Comparison of ENCODE assay signal across 9 cellular contexts in the genomic region with DNA sequence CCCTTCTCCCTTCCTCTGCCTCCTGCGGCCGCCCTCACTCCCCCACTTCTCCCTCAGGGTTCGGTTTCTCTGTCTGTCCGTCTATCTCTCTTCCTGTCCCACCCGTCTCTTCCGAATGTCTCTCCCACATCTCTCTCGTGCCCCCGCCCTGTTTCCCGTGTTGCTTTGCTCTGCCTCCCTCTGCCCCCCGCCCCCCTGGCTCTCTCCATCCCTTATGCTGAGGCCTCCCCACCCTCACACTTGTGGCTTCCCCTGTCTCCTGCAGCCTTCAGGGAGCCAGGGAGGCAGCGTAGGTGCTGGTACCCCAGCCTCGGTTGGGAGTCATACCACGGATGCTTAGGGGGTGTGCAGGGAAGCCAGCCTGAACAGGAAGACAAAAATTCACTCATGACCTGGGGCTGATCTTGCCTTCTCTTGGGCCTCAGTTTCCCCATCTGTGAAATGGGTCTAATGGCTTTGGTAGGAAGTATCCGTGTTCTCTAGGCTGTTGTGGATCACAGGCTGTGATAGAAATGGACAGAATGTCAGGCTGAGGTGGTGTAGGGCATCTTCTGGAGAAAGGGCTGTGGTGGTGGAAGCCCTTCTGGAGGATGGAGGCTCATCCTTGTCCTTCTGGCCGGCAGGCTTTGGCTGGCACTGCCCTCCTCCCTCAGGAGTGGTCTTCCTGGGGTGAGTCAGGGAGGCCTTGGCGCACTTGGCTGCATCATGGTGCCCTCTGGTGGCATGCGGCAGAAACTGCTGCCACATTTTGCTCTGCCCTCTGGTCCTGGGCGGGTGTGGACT. TPM values are rescaled to one million over a fixed set of nuclear protein-coding genes. Genes with fewer than 3 reads are reported as not detected.
DNase-seq lines count a peak whose midpoint lies in the region; ATAC-seq and TF ChIP-seq lines count a peak whose summit lies in the region.
"Had no signal": no experiment of that assay in that cellular context is flagged by ENCODE, and none has a peak within 500 bp of the region (broad histone marks: within the 10 kb centered on the region; RNA-seq: fewer than 3 reads in every experiment).

No MANE protein-coding gene starts in this region.

- no peak overlapping the region for H3K4me3 Mint-ChIP-seq in activated naive CD8-positive, alpha-beta T cell treated with anti-CD3 and anti-CD28 coated beads, Interleukin-2, amount 10 ng/mL, durations not matched to agents 7 days and 5 days
- H3K4me3 Mint-ChIP-seq: dendritic cell treated with granulocyte-macrophage colony-stimulating factor and Interleukin-4, amounts not matched to agents 40 ng/mL and 50 ng/mL, for 4 days had no signal

- H3K79me2 ChIP-seq in MM.1S (ENCODE audit: low read length): no peaks in the 10 kb centered on the region

- H4K20me1 ChIP-seq in MM.1S (ENCODE audit: insufficient read depth, low read length): no peaks in the 10 kb centered on the region

- no peak overlapping the region for H3K4me2 ChIP-seq in MM.1S (ENCODE audit: low read depth, low read length)

- H3K27ac ChIP-seq in MM.1S (ENCODE audit: low read length): no peak overlapping the region

- H3K9me3 ChIP-seq in MM.1S (replicated peaks; ENCODE audit: insufficient read depth, low read length): no peaks in the 10 kb centered on the region

- POLR2A ChIA-PET in activated naive CD8-positive, alpha-beta T cell treated with anti-CD3 and anti-CD28 coated beads, Interleukin-2, amount 10 ng/mL, durations not matched to agents 7 days and 5 days (lab: Charles Lee): no interaction called here

- ATAC-seq in activated naive CD8-positive, alpha-beta T cell treated with anti-CD3 and anti-CD28 coated beads, Interleukin-2, amount 10 ng/mL, durations not matched to agents 7 days and 5 days (ENCODE audit: low read depth): peak; percentile 39
- no peak for ATAC-seq in GM21737 (IDR thresholded peaks at IDR 0.05; ENCODE audit: unreplicated experiment)
- ATAC-seq in GM21825 (IDR thresholded peaks at IDR 0.05; ENCODE audit: unreplicated experiment): no peak

- intact Hi-C loops in cardiac septum (cut with DNase I): loop anchor here (1.0 to 2.0 kb wide), 3 partner anchors 92 to 148 kb away; no protein-coding TSS in a partner anchor

- no peak overlapping the region for H2AFZ ChIP-seq in MM.1S (ENCODE audit: low read length)

- H3K9me3 Mint-ChIP-seq in activated naive CD8-positive, alpha-beta T cell treated with anti-CD3 and anti-CD28 coated beads, Interleukin-2, amount 10 ng/mL, durations not matched to agents 7 days and 5 days: no peaks in the 10 kb centered on the region
- H3K9me3 Mint-ChIP-seq: dendritic cell treated with granulocyte-macrophage colony-stimulating factor and Interleukin-4, amounts not matched to agents 40 ng/mL and 50 ng/mL, for 4 days had no signal

- peaks cover 2% of the 10 kb centered on the region for H3K27me3 Mint-ChIP-seq in activated naive CD8-positive, alpha-beta T cell treated with anti-CD3 and anti-CD28 coated beads, Interleukin-2, amount 10 ng/mL, durations not matched to agents 7 days and 5 days

- DNase-seq in EH (ENCODE audit: low read depth) (peak; percentile 78), MM.1S (peak; percentile 55), SKM-1 (lab: John Stamatoyannopoulos, UW; ENCODE audit: unreplicated experiment) (peak; percentile 69), cardiac septum (ENCODE audit: low spot score) (peak; percentile 88), retina (peak; percentile 85)
- peak; percentile 68 for DNase-seq in activated naive CD8-positive, alpha-beta T cell treated with anti-CD3 and anti-CD28 coated beads, Interleukin-2, amount 10 ng/mL, durations not matched to agents 7 days and 5 days

- no peaks in the 10 kb centered on the region for H3K9me2 ChIP-seq in MM.1S (replicated peaks; ENCODE audit: insufficient read depth, low read length)

- no peak overlapping the region for H3K27ac Mint-ChIP-seq in activated naive CD8-positive, alpha-beta T cell treated with anti-CD3 and anti-CD28 coated beads, Interleukin-2, amount 10 ng/mL, durations not matched to agents 7 days and 5 days
- H3K27ac Mint-ChIP-seq: dendritic cell treated with granulocyte-macrophage colony-stimulating factor and Interleukin-4, amounts not matched to agents 40 ng/mL and 50 ng/mL, for 4 days had no signal

- no peak overlapping the region for H3K9ac ChIP-seq in MM.1S (ENCODE audit: low read length)

- TF ChIP-seq CTCF in MM.1S (IDR thresholded peaks at IDR 0.05; ENCODE audit: low read length): peak; percentile 93

- H3K36me3 Mint-ChIP-seq in activated naive CD8-positive, alpha-beta T cell treated with anti-CD3 and anti-CD28 coated beads, Interleukin-2, amount 10 ng/mL, durations not matched to agents 7 days and 5 days: no peaks in the 10 kb centered on the region

- no peaks in the 10 kb centered on the region for H3F3A ChIP-seq in MM.1S (ENCODE audit: insufficient read depth, low read length)

- no peaks in the 10 kb centered on the region for H3K4me1 ChIP-seq in MM.1S (ENCODE audit: low read length)

- no peak overlapping the region for H3K4me3 ChIP-seq in MM.1S (ENCODE audit: low read length)

- H3K36me3 ChIP-seq in MM.1S (replicated peaks; ENCODE audit: insufficient read depth, low read length): no peaks in the 10 kb centered on the region

- H3K4me1 Mint-ChIP-seq in activated naive CD8-positive, alpha-beta T cell treated with anti-CD3 and anti-CD28 coated beads, Interleukin-2, amount 10 ng/mL, durations not matched to agents 7 days and 5 days: peaks cover 2% of the 10 kb centered on the region

- peaks cover 10% of the 10 kb centered on the region; the same call in 1 of the 2 replicates for H3K27me3 ChIP-seq in MM.1S (replicated peaks; ENCODE audit: insufficient read depth, low read length)

RNA-seq across cellular contexts. Expression of a gene that starts 55.5 kb away (rescaled TPM):
- not detected for total RNA-seq in activated naive CD8-positive, alpha-beta T cell treated with anti-CD3 and anti-CD28 coated beads, Interleukin-2, amount 10 ng/mL, durations not matched to agents 7 days and 5 days
- 2.0 TPM for total RNA-seq in cardiac septum
